1 cellular context compared by ENCODE assay signal in genomic region chr12:55019784-55020183, GRCh38.
A peak's percentile ranks its signal among the peaks of the same experiment; 100 is the strongest.
TF ChIP-seq lines count a peak whose summit lies in the region.

A gene with protein sequence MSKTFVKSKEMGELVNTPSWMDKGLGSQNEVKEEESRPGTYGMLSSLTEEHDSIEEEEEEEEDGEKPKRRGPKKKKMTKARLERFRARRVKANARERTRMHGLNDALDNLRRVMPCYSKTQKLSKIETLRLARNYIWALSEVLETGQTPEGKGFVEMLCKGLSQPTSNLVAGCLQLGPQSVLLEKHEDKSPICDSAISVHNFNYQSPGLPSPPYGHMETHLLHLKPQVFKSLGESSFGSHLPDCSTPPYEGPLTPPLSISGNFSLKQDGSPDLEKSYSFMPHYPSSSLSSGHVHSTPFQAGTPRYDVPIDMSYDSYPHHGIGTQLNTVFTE (plus strand): TSS chr12:55019974. CDS start chr12:55026440, 6,466 bp downstream.

TF ChIP-seq in WTC11, 78 proteins besides CTCF, POLR2A, EP300 and RAD21 (continued from another document and continues in another):
- TF ChIP-seq AFF4 (CRISPR knock-in tag; IDR thresholded peaks at IDR 0.05; ENCODE audit: borderline replicate concordance), result 0 out of 2 replicates have a peak, but pooled peaks have one; percentile 55
- peak; percentile 94 for TF ChIP-seq IRF1 (CRISPR knock-in tag; IDR thresholded peaks at IDR 0.05)
- TF ChIP-seq JUN (CRISPR knock-in tag; IDR thresholded peaks at IDR 0.05), result peak; percentile 98
- no peak for TF ChIP-seq GABPB1 (CRISPR knock-in tag; IDR thresholded peaks at IDR 0.05)
- TF ChIP-seq NFE2L1 (CRISPR knock-in tag; IDR thresholded peaks at IDR 0.05), result peak; percentile 76; the same call in 1 of the 2 replicates
- TF ChIP-seq MYBL2 (CRISPR knock-in tag; IDR thresholded peaks at IDR 0.05), result no peak
- TF ChIP-seq, protein P1, sequence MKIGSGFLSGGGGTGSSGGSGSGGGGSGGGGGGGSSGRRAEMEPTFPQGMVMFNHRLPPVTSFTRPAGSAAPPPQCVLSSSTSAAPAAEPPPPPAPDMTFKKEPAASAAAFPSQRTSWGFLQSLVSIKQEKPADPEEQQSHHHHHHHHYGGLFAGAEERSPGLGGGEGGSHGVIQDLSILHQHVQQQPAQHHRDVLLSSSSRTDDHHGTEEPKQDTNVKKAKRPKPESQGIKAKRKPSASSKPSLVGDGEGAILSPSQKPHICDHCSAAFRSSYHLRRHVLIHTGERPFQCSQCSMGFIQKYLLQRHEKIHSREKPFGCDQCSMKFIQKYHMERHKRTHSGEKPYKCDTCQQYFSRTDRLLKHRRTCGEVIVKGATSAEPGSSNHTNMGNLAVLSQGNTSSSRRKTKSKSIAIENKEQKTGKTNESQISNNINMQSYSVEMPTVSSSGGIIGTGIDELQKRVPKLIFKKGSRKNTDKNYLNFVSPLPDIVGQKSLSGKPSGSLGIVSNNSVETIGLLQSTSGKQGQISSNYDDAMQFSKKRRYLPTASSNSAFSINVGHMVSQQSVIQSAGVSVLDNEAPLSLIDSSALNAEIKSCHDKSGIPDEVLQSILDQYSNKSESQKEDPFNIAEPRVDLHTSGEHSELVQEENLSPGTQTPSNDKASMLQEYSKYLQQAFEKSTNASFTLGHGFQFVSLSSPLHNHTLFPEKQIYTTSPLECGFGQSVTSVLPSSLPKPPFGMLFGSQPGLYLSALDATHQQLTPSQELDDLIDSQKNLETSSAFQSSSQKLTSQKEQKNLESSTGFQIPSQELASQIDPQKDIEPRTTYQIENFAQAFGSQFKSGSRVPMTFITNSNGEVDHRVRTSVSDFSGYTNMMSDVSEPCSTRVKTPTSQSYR (CRISPR knock-in tag; IDR thresholded peaks at IDR 0.05), result peak; percentile 76; the same call in 1 of the 2 replicates
- TF ChIP-seq ZMAT4 (CRISPR knock-in tag; IDR thresholded peaks at IDR 0.05), result no peak
- TF ChIP-seq, protein P2, sequence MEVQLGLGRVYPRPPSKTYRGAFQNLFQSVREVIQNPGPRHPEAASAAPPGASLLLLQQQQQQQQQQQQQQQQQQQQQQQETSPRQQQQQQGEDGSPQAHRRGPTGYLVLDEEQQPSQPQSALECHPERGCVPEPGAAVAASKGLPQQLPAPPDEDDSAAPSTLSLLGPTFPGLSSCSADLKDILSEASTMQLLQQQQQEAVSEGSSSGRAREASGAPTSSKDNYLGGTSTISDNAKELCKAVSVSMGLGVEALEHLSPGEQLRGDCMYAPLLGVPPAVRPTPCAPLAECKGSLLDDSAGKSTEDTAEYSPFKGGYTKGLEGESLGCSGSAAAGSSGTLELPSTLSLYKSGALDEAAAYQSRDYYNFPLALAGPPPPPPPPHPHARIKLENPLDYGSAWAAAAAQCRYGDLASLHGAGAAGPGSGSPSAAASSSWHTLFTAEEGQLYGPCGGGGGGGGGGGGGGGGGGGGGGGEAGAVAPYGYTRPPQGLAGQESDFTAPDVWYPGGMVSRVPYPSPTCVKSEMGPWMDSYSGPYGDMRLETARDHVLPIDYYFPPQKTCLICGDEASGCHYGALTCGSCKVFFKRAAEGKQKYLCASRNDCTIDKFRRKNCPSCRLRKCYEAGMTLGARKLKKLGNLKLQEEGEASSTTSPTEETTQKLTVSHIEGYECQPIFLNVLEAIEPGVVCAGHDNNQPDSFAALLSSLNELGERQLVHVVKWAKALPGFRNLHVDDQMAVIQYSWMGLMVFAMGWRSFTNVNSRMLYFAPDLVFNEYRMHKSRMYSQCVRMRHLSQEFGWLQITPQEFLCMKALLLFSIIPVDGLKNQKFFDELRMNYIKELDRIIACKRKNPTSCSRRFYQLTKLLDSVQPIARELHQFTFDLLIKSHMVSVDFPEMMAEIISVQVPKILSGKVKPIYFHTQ (CRISPR knock-in tag; IDR thresholded peaks at IDR 0.05), result no peak
- no peak for TF ChIP-seq ZNF425 (CRISPR knock-in tag; conservative IDR thresholded peaks at IDR 0.05)
- TF ChIP-seq ZNF423 (CRISPR knock-in tag; IDR thresholded peaks at IDR 0.05), result peak; percentile 21; the same call in 1 of the 2 replicates
- TF ChIP-seq GRHL2 (CRISPR knock-in tag; IDR thresholded peaks at IDR 0.05; ENCODE audit: insufficient replicate concordance, severe bottlenecking), result no peak
- TF ChIP-seq, protein P3, sequence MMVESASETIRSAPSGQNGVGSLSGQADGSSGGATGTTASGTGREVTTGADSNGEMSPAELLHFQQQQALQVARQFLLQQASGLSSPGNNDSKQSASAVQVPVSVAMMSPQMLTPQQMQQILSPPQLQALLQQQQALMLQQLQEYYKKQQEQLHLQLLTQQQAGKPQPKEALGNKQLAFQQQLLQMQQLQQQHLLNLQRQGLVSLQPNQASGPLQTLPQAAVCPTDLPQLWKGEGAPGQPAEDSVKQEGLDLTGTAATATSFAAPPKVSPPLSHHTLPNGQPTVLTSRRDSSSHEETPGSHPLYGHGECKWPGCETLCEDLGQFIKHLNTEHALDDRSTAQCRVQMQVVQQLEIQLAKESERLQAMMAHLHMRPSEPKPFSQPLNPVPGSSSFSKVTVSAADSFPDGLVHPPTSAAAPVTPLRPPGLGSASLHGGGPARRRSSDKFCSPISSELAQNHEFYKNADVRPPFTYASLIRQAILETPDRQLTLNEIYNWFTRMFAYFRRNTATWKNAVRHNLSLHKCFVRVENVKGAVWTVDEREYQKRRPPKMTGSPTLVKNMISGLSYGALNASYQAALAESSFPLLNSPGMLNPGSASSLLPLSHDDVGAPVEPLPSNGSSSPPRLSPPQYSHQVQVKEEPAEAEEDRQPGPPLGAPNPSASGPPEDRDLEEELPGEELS (CRISPR knock-in tag; IDR thresholded peaks at IDR 0.05), result peak; percentile 95
- TF ChIP-seq SMAD3 (CRISPR knock-in tag; IDR thresholded peaks at IDR 0.05; ENCODE audit: borderline replicate concordance), result 0 out of 2 replicates have a peak, but pooled peaks have one; percentile 53
- TF ChIP-seq ZNF317 (CRISPR knock-in tag; IDR thresholded peaks at IDR 0.05; ENCODE audit: borderline replicate concordance, low read depth), result no peak
- no peak for TF ChIP-seq HMGXB4 (CRISPR knock-in tag; IDR thresholded peaks at IDR 0.05)
- no peak for TF ChIP-seq IRF2 (CRISPR knock-in tag; IDR thresholded peaks at IDR 0.05; ENCODE audit: borderline replicate concordance, low read depth)
- TF ChIP-seq ZSCAN18 (CRISPR knock-in tag; IDR thresholded peaks at IDR 0.05), result peak; percentile 87
- no peak for TF ChIP-seq ERG (CRISPR knock-in tag; IDR thresholded peaks at IDR 0.05)
- no peak for TF ChIP-seq ZNF396 (CRISPR knock-in tag; IDR thresholded peaks at IDR 0.05; ENCODE audit: borderline replicate concordance)
- TF ChIP-seq HMGA2 (CRISPR knock-in tag; IDR thresholded peaks at IDR 0.05), result no peak
- TF ChIP-seq NR3C1 (CRISPR knock-in tag; conservative IDR thresholded peaks at IDR 0.05; ENCODE audit: low read depth), result no peak
- TF ChIP-seq CBFB (CRISPR knock-in tag; IDR thresholded peaks at IDR 0.05; ENCODE audit: low read depth), result no peak
- TF ChIP-seq E2F5 (CRISPR knock-in tag; IDR thresholded peaks at IDR 0.05), result 0 out of 2 replicates have a peak, but pooled peaks have one; percentile 51
- TF ChIP-seq MXD4 (CRISPR knock-in tag; IDR thresholded peaks at IDR 0.05; ENCODE audit: borderline replicate concordance), result no peak
- TF ChIP-seq TEAD4 (CRISPR knock-in tag; IDR thresholded peaks at IDR 0.05), result peak; percentile 75; the same call in 1 of the 2 replicates
- peak; percentile 79; the same call in 1 of the 2 replicates for TF ChIP-seq TP53 (CRISPR knock-in tag; IDR thresholded peaks at IDR 0.05)
- TF ChIP-seq E2F1 (CRISPR knock-in tag; IDR thresholded peaks at IDR 0.05), result peak; percentile 88; the same call in 1 of the 2 replicates
